Comparison of ENCODE assay signal across 6 cellular contexts in genomic region chr16:84343800-84344199, GRCh38. TPM values are rescaled to one million over a fixed set of nuclear protein-coding genes. Genes with fewer than 3 reads are reported as not detected.
"Had no signal": no experiment of that assay in that cellular context is flagged by ENCODE, and none has a peak within 500 bp of the region (broad histone marks: within the 10 kb centered on the region; RNA-seq: fewer than 3 reads in every experiment).

No MANE protein-coding gene starts in this region.

RNA-seq across cellular contexts. Expression of gene ATP2C2, which starts 24.5 kb away (rescaled TPM):
- total RNA-seq: Right ventricle myocardium inferior, Right ventricle myocardium superior, RPMI7951, SJSA1 had no signal

RNA-seq across cellular contexts. Expression of gene WFDC1, which starts 49.1 kb away (rescaled TPM):
- total RNA-seq: OCI-LY7, PC-9, RPMI7951 had no signal
